Comparison of ENCODE assay signal across 7 cellular contexts in the genomic region with DNA sequence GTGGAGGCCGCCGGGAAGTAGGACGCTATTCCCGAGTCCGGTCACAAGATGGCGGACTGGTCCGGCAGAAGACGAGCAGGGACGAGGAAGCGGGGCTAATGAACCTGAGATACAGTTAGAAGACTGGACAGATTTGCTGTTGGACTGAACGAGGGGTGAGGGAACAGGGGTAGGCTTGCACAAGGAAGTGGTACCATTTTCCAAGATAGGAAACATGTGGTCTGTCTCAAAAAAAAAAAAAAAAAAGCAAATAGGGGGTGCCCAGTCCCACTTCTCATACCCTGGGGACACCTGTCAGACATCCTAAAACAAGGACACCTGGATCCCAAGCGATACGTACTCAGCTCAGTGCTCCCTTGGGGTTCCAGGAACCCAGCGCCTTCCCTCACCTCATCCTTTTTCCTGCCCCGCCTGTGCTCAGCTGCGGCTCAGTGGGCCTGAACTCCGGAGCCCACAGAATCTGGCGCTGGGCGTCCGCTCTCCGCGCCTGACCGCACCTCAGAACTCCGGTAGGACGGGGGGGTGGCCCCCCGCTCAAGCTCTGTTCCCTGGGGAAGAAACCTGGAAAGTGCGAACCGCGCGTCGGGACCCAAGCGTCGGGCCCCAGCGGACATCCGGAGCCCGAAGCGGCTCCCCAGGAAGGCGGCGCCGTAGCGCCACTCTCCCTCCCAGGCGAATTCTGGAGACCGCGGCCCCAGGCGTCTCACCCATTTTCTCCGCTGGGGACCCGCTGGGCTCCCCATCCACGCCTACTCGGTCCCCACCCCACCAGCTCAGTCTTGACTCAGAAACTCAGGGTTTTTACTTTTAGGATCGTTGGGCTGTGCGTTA. TPM values are rescaled to one million over a fixed set of nuclear protein-coding genes. Genes with fewer than 3 reads are reported as not detected.
DNase-seq lines count a peak whose midpoint lies in the region; ATAC-seq and TF ChIP-seq lines count a peak whose summit lies in the region.

LY6G5C (minus strand) TSS at position 227 of the 831 bp plus-strand sequence. CDS start 694 bp downstream, outside the sequence.

- H3K18ac ChIP-seq in trophoblast cell (ENCODE audit: low read length): peak within 1 kb of the TSS; percentile 8

- H3K4me3 ChIP-seq in ascending aorta (peak within 1 kb of the TSS; percentile 62 to 86), left ventricle myocardium inferior (peak within 1 kb of the TSS; percentile 74), trophoblast cell (ENCODE audit: low read depth, low read length) (peak within 1 kb of the TSS; percentile 45)

- CTCF ChIA-PET in T-cell (lab: Charles Lee): interaction anchor here in 1 of 2 donors (0.6 kb wide), 2 partner anchors 107 to 149 kb away, joined by 5 to 6 read pairs; no protein-coding TSS in a partner anchor

- no peak within 1 kb of the TSS for H3K9ac ChIP-seq in trophoblast cell (ENCODE audit: low read length)

- H3K4me2 ChIP-seq in trophoblast cell (ENCODE audit: low read length): peak within 1 kb of the TSS; percentile 92

- H3K79me2 ChIP-seq in trophoblast cell (ENCODE audit: control insufficient read depth, insufficient read depth, low read length, poor library complexity): peaks cover 2% of the 10 kb centered on the region

- peak within 1 kb of the TSS; percentile 86 for H2AFZ ChIP-seq in trophoblast cell (ENCODE audit: insufficient read depth, low read length, poor library complexity)

- no peaks in the 10 kb centered on the region for H3K9me3 Mint-ChIP-seq in T-cell

- H3K27ac ChIP-seq in ascending aorta (peak within 1 kb of the TSS; percentile 62 to 64), left ventricle myocardium inferior (replicated peaks) (peak within 1 kb of the TSS; percentile 72), trophoblast cell (ENCODE audit: low read depth, low read length) (no peak within 1 kb of the TSS)

- H2BK12ac ChIP-seq in trophoblast cell (ENCODE audit: low read length): peak within 1 kb of the TSS; percentile 3

- intact Hi-C loops in ascending aorta (cut with DNase I): loop anchor here (1.0 to 5.0 kb wide), 5 partner anchors 48 to 271 kb away; partner anchors contain the start of genes DDAH2 and NEU1
- intact Hi-C loops in left ventricle myocardium inferior (cut with micrococcal nuclease): no loop called here

- peaks cover 0 to 3% of the 10 kb centered on the region in 2 donors for H3K36me3 ChIP-seq in ascending aorta
- H3K36me3 ChIP-seq in left ventricle myocardium inferior: peaks cover 8% of the 10 kb centered on the region
- H3K36me3 ChIP-seq in trophoblast cell (ENCODE audit: control insufficient read depth in 1 of 2, insufficient read depth in 2 of 2, low read length in 2 of 2): peaks cover 3 to 6% of the 10 kb centered on the region in 2 experiments

- DNase-seq in GM13977 (ENCODE audit: low spot score): peak; percentile 81
- peak; percentile 73 to 89 (median 75) for DNase-seq in NCI-H1417 (lab: John Stamatoyannopoulos, UW)
- DNase-seq in T-cell: peak in 26 of 34 experiments; percentile 20 to 67 (median 40)
- DNase-seq in ascending aorta (ENCODE audit: low spot score in 2 of 2): peak; percentile 47 to 91
- peak; percentile 77 for DNase-seq in left ventricle myocardium inferior
- peak; percentile 60 to 78 for DNase-seq in trophoblast cell

- H3K23ac ChIP-seq in trophoblast cell (ENCODE audit: low read length): no peak within 1 kb of the TSS

- no CpG with 5 or more reads among the region's 51 CpGs for WGBS in trophoblast cell (ENCODE audit: extremely low coverage, insufficient coverage, insufficient read length)

- TF ChIP-seq CTCF in GM13977 (IDR thresholded peaks at IDR 0.05; ENCODE audit: extremely low read depth, insufficient read depth, missing control alignments) (peak; percentile 89), ascending aorta (IDR thresholded peaks at IDR 0.05) (peak; percentile 81 to 83 (median 82)), left ventricle myocardium inferior (IDR thresholded peaks at IDR 0.05; ENCODE audit: borderline replicate concordance) (peak; percentile 81)

- H3K27ac Mint-ChIP-seq in T-cell: peak within 1 kb of the TSS; percentile 45 to 85

- in situ Hi-C loops in GM13977 (cut with MboI; ENCODE audit: low pct_unique_long_range_greater_than_20kb, low sequenced_read_pairs, unreplicated experiment): loop anchor here (5.0 kb wide), 1 partner anchor 151 kb away; no protein-coding TSS in a partner anchor

- H4K91ac ChIP-seq in trophoblast cell (ENCODE audit: low read depth, low read length): peak within 1 kb of the TSS; percentile 70

- no peaks in the 10 kb centered on the region for H3K27me3 Mint-ChIP-seq in T-cell

- peak within 1 kb of the TSS; percentile 9 for H3K4ac ChIP-seq in trophoblast cell (ENCODE audit: low read depth, low read length)

- H3K79me1 ChIP-seq in trophoblast cell (ENCODE audit: low read length): peaks cover 3% of the 10 kb centered on the region

- H3K4me1 Mint-ChIP-seq in T-cell: peaks cover 16 to 23% (median 18%) of the 10 kb centered on the region in 3 donors

- H4K8ac ChIP-seq in trophoblast cell (ENCODE audit: low read depth, low read length): peak within 1 kb of the TSS; percentile 90

- no peaks in the 10 kb centered on the region for H3K27me3 ChIP-seq in ascending aorta
- no peaks in the 10 kb centered on the region for H3K27me3 ChIP-seq in left ventricle myocardium inferior (ENCODE audit: low read depth)
- no peaks in the 10 kb centered on the region for H3K27me3 ChIP-seq in trophoblast cell (ENCODE audit: insufficient read depth, low read length)

- ATAC-seq in T-cell (replicated peaks in 1 of 4) (peak; percentile 73 to 81 (median 78)), HG02938 (IDR thresholded peaks at IDR 0.05; ENCODE audit: unreplicated experiment) (no peak)

- POLR2A ChIA-PET in T-cell (lab: Charles Lee): no interaction called here

- peak within 1 kb of the TSS; percentile 81 for H3K14ac ChIP-seq in trophoblast cell (ENCODE audit: low read length)

- H3K9me3 ChIP-seq in ascending aorta (no peaks in the 10 kb centered on the region), left ventricle myocardium inferior (replicated peaks) (no peaks in the 10 kb centered on the region), trophoblast cell (ENCODE audit: insufficient read depth, low read depth, low read length) (no peaks in the 10 kb centered on the region)

- peak within 1 kb of the TSS; percentile 77 for H2BK120ac ChIP-seq in trophoblast cell (ENCODE audit: insufficient read depth, low read length, poor library complexity)

- H2BK5ac ChIP-seq in trophoblast cell (ENCODE audit: low read depth, low read length, poor library complexity): peak within 1 kb of the TSS; percentile 11

- peaks cover under 1% of the 10 kb centered on the region for H3K36me3 Mint-ChIP-seq in T-cell

- peak within 1 kb of the TSS; percentile 76 for H4K12ac ChIP-seq in trophoblast cell (ENCODE audit: low read depth, low read length)

- H3K4me3 Mint-ChIP-seq in T-cell: peak within 1 kb of the TSS; percentile 84 to 91 (median 86)

- H3K4me1 ChIP-seq in ascending aorta: peaks cover 2 to 5% of the 10 kb centered on the region in 2 donors
- peaks cover 27% of the 10 kb centered on the region for H3K4me1 ChIP-seq in left ventricle myocardium inferior
- peaks cover 3 to 10% of the 10 kb centered on the region in 2 experiments for H3K4me1 ChIP-seq in trophoblast cell (ENCODE audit: control insufficient read depth in 1 of 2, insufficient read depth in 2 of 2, low read length in 2 of 2)

- H2AK5ac ChIP-seq in trophoblast cell (ENCODE audit: low read length): no peak within 1 kb of the TSS

RNA-seq across cellular contexts. Expression of gene LY6G5C, which starts in this region (rescaled TPM):
- total RNA-seq in T-cell: 1 to 10 TPM in 4 of 5 donors, under 1 TPM in 1; 0.75 to 8.8 (median 5.8) TPM
- 0.96 TPM for total RNA-seq in ascending aorta
- total RNA-seq in left ventricle myocardium inferior: 1.5 TPM
- polyA plus RNA-seq in trophoblast cell (2013): 1.1 and 1.5 TPM in 2 replicates

Comparison
In these comparisons a context has a peak if more than half of its experiments do, and no peak if none do; other contexts are left out.
1. Peak in DNase-seq, H3K4me3 ChIP-seq and H3K27ac ChIP-seq in ascending aorta; RNA of the gene not detected or under 1 TPM.